15 cellular contexts compared by ENCODE assay signal in the genomic region with DNA sequence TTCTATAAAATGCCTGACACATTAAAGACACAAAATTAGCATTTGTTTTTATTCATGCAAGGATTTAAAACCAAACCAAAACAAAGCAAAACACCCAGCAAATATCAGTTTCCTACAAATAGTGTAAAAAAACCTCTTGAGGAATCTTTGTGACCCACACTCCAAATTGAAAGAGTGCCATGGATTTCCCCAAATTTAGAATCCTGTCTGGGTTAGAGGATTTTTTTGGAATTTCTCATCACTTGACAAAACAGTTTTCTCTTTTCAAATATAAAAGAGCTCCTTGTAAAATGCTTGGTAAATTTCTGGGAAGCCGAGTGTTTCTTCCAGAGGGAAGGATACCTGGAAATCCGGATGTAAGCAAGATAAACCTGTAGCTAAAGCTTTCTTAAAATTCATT. TPM values are rescaled to one million over a fixed set of nuclear protein-coding genes. Genes with fewer than 3 reads are reported as not detected.
DNase-seq lines count a peak whose midpoint lies in the region; ATAC-seq, FAIRE-seq and TF ChIP-seq lines count a peak whose summit lies in the region.
"Had no signal": no experiment of that assay in that cellular context is flagged by ENCODE, and none has a peak within 500 bp of the region (broad histone marks: within the 10 kb centered on the region; RNA-seq: fewer than 3 reads in every experiment).

No MANE protein-coding gene starts in this region.

- no peak for DNase-seq in RWPE2 (ENCODE audit: low spot score)
- DNase-seq in endothelial cell of umbilical vein (ENCODE audit: low read depth, low spot score): no peak
- no peak for DNase-seq in transverse colon
- no peak for DNase-seq in OCI-M2 (lab: John Stamatoyannopoulos, UW; ENCODE audit: unreplicated experiment)
- DNase-seq in mucosa of descending colon: no peak
- DNase-seq in A172 (ENCODE audit: low spot score): no peak
- DNase-seq: activated CD8-positive, alpha-beta memory T cell treated with anti-CD3 and anti-CD28 coated beads, Interleukin-2, amount 50 U/mL, for 4 hours; KBM-7; NCI-H2081; PC-9; spleen had no signal

- TF ChIP-seq POLR2A in endothelial cell of umbilical vein (IDR thresholded peaks at IDR 0.05; ENCODE audit: low read depth, low read length) (no peak), transverse colon (IDR thresholded peaks at IDR 0.05) (no peak)

- CTCF ChIA-PET in endothelial cell of umbilical vein (lab: Charles Lee): interaction anchor here (0.9 to 2.1 kb wide), 7 partner anchors 9 to 493 kb away, joined by 3 to 11 read pairs (median 3); no protein-coding TSS in a partner anchor

- H3K9ac ChIP-seq in endothelial cell of umbilical vein (replicated peaks; ENCODE audit: extremely low read depth, insufficient read depth, low read length): peak overlapping the region; percentile 100

- peak overlapping the region; percentile 79 for H3K4me2 ChIP-seq in endothelial cell of umbilical vein (ENCODE audit: insufficient read depth, low read length)

- H3K4me1 ChIP-seq in RWPE2 (ENCODE audit: insufficient read depth, poor library complexity, severe bottlenecking): peaks cover 63% of the 10 kb centered on the region
- peaks cover 29% of the 10 kb centered on the region for H3K4me1 ChIP-seq in endothelial cell of umbilical vein (ENCODE audit: control insufficient read depth, extremely low read depth, insufficient read depth, low read length)
- peaks cover 0 to 4% of the 10 kb centered on the region in 2 donors for H3K4me1 ChIP-seq in muscle layer of duodenum (ENCODE audit: control insufficient read depth in 1 of 2, insufficient read depth in 2 of 2, low read length in 2 of 2)
- H3K4me1 ChIP-seq in transverse colon: peaks cover 0 to 25% (median 10%) of the 10 kb centered on the region in 4 donors
- peaks cover 8% of the 10 kb centered on the region for H3K4me1 ChIP-seq in mucosa of descending colon (ENCODE audit: low read depth)

- no peaks in the 10 kb centered on the region for H3K9me1 ChIP-seq in endothelial cell of umbilical vein (replicated peaks; ENCODE audit: control insufficient read depth, extremely low read depth, insufficient read depth, low read length)

- H2AFZ ChIP-seq in endothelial cell of umbilical vein (ENCODE audit: low read depth, low read length): peak overlapping the region; percentile 53

- 55 to 66% methylated on average over 2 of the region's 2 CpGs for WGBS in transverse colon (ENCODE audit: low coverage in 1 of 2), 2 donors

- dilution Hi-C loops in endothelial cell of umbilical vein (cut with MboI; ENCODE audit: extremely low pct_ligation_motif_present, low sequenced_read_pairs): no loop called here

- H3K27me3 ChIP-seq in RWPE2 (ENCODE audit: insufficient read depth, poor library complexity, severe bottlenecking): no peaks in the 10 kb centered on the region
- H3K27me3 ChIP-seq in endothelial cell of umbilical vein (ENCODE audit: control insufficient read depth in 2 of 2, insufficient read depth in 2 of 2, low read length in 2 of 2): no peaks in the 10 kb centered on the region
- no peaks in the 10 kb centered on the region for H3K27me3 ChIP-seq in muscle layer of duodenum (ENCODE audit: low read depth, low read length)
- H3K27me3 ChIP-seq in transverse colon: peaks cover 53% of the 10 kb centered on the region

- FAIRE-seq in endothelial cell of umbilical vein (lab: Jason Lieb, UNC): no peak
- FAIRE-seq: D721Med, TTC549 had no signal

- H3K9me3 ChIP-seq in RWPE2 (ENCODE audit: severe bottlenecking) (no peaks in the 10 kb centered on the region), endothelial cell of umbilical vein (replicated peaks; ENCODE audit: control insufficient read depth, insufficient read depth, low read length) (no peaks in the 10 kb centered on the region), muscle layer of duodenum (ENCODE audit: control insufficient read depth in 1 of 2, low read length in 2 of 2) (no peaks in the 10 kb centered on the region), transverse colon (no peaks in the 10 kb centered on the region), mucosa of descending colon (no peaks in the 10 kb centered on the region)
- H3K9me3 ChIP-seq: spleen had no signal

- TF ChIP-seq EP300 in transverse colon (IDR thresholded peaks at IDR 0.05; ENCODE audit: low read depth): no peak

- POLR2A ChIA-PET in endothelial cell of umbilical vein (lab: Charles Lee): no interaction called here

- peak overlapping the region; percentile 81 for H3K4me3 ChIP-seq in RWPE2 (ENCODE audit: severe bottlenecking)
- peak overlapping the region in 2 of 3 experiments; percentile 61 to 92 for H3K4me3 ChIP-seq in endothelial cell of umbilical vein (replicated peaks in 1 of 3; ENCODE audit: insufficient read depth in 1 of 3, low read depth in 1 of 3, low read length in 3 of 3)
- H3K4me3 ChIP-seq in muscle layer of duodenum (ENCODE audit: low read depth in 1 of 2, low read length in 2 of 2): no peak overlapping the region
- H3K4me3 ChIP-seq in transverse colon: peak overlapping the region in 1 of 4 donors; percentile 68
- H3K4me3 ChIP-seq in mucosa of descending colon: no peak overlapping the region
- H3K4me3 ChIP-seq: PC-9 had no signal

- TF ChIP-seq CTCF in RWPE2 (IDR thresholded peaks at IDR 0.05; ENCODE audit: poor library complexity, severe bottlenecking): no peak
- TF ChIP-seq CTCF in endothelial cell of umbilical vein (IDR thresholded peaks at IDR 0.05; ENCODE audit: extremely low read depth in 1 of 2, insufficient read depth in 1 of 2, low read depth in 1 of 2, low read length in 2 of 2): no peak
- no peak for TF ChIP-seq CTCF in transverse colon (IDR thresholded peaks at IDR 0.05)
- TF ChIP-seq CTCF in mucosa of descending colon (IDR thresholded peaks at IDR 0.05): no peak

- in situ Hi-C loops in transverse colon (cut with MboI; ENCODE audit: low pct_ligation_motif_present in 1 of 4, low pct_unique_long_range_greater_than_20kb in 1 of 4, low sequenced_read_pairs in 3 of 4): no loop called here

- ATAC-seq in RWPE2 (ENCODE audit: low read depth): no peak
- ATAC-seq in mucosa of descending colon: no peak
- ATAC-seq: esophagus mucosa had no signal

- peaks cover 29% of the 10 kb centered on the region for H3K79me2 ChIP-seq in endothelial cell of umbilical vein (ENCODE audit: control insufficient read depth, insufficient read depth, low read length)

- BruUV-seq in endothelial cell of umbilical vein (replicated peaks; lab: Mats Ljungman, UMichigan): no TSS peak

- H4K20me1 ChIP-seq in endothelial cell of umbilical vein (replicated peaks; ENCODE audit: control insufficient read depth, extremely low read depth, insufficient read depth, low read length): peaks cover 2% of the 10 kb centered on the region

- H3K36me3 ChIP-seq in RWPE2 (ENCODE audit: low read depth): peaks cover 25% of the 10 kb centered on the region
- peaks cover 4 to 10% of the 10 kb centered on the region in 2 experiments for H3K36me3 ChIP-seq in endothelial cell of umbilical vein (ENCODE audit: control insufficient read depth in 2 of 2, extremely low read depth in 1 of 2, insufficient read depth in 2 of 2, low read length in 2 of 2)
- H3K36me3 ChIP-seq in muscle layer of duodenum (ENCODE audit: control insufficient read depth in 1 of 2, insufficient read depth in 2 of 2, low read length in 2 of 2): peaks cover 0 to 19% of the 10 kb centered on the region in 2 donors
- no peaks in the 10 kb centered on the region for H3K36me3 ChIP-seq in transverse colon
- no peaks in the 10 kb centered on the region for H3K36me3 ChIP-seq in mucosa of descending colon (ENCODE audit: low read depth)
- H3K36me3 ChIP-seq: spleen had no signal

- H3K27ac ChIP-seq in RWPE2 (ENCODE audit: poor library complexity, severe bottlenecking) (peak overlapping the region; percentile 97), endothelial cell of umbilical vein (ENCODE audit: insufficient read depth, low read depth, low read length) (peak overlapping the region; percentile 100), muscle layer of duodenum (ENCODE audit: low read length) (peak overlapping the region; percentile 96), transverse colon (peak overlapping the region; percentile 86 to 91 (median 88))
- H3K27ac ChIP-seq: PC-9 had no signal

- intact Hi-C loops in endothelial cell of umbilical vein (cut with micrococcal nuclease): no loop called here
- intact Hi-C loops in transverse colon (cut with DNase I; ENCODE audit: low total_unique reads): loop anchor here (10.0 kb wide), 1 partner anchor 187 kb away; no protein-coding TSS in a partner anchor
- intact Hi-C loops in mucosa of descending colon (cut with DNase I, micrococcal nuclease): no loop called here

TF ChIP-seq in endothelial cell of umbilical vein, 7 proteins besides CTCF, POLR2A, EP300 and RAD21:
- no peak for TF ChIP-seq FOS (IDR thresholded peaks at IDR 0.05; ENCODE audit: borderline replicate concordance, insufficient read depth, low read length)
- no peak for TF ChIP-seq POLR2AphosphoS5 (IDR thresholded peaks at IDR 0.05; ENCODE audit: insufficient read depth, low read depth, low read length)
- TF ChIP-seq GATA2 (IDR thresholded peaks at IDR 0.05; ENCODE audit: insufficient read depth, insufficient read length, low read depth, low read length): no peak

RNA-seq across cellular contexts. Expression of a gene that starts 1.7 kb away (rescaled TPM):
- total RNA-seq in endothelial cell of umbilical vein (3,221 and 3,760 TPM in 2 replicates), transverse colon (100 to 1,000 TPM; 169 to 686 (median 215) TPM), mucosa of descending colon (1,000 to 10,000 TPM in 1 of 3 donors, 100 to 1,000 TPM in 1, 10 to 100 TPM in 1; 30.3 to 1,060 (median 208) TPM)
- 3,104 and 3,740 TPM in 2 replicates for polyA plus RNA-seq in endothelial cell of umbilical vein
- 4,183 and 4,734 TPM in 2 replicates for polyA plus RNA-seq in endothelial cell of umbilical vein (2011; cell fraction: cytosol; rRNA removed)
- 6,337 and 9,411 TPM in 2 replicates for polyA plus RNA-seq in endothelial cell of umbilical vein (2011; cell fraction: nucleus; rRNA removed)
- 2,544 and 4,436 TPM in 2 replicates for polyA plus RNA-seq in endothelial cell of umbilical vein (2012)
- 7,217 and 10,015 TPM in 2 replicates for polyA minus RNA-seq in endothelial cell of umbilical vein
- polyA minus RNA-seq in endothelial cell of umbilical vein (2011; cell fraction: cytosol; rRNA and poly(A)+ RNA removed): not detected
- 4,515 and 6,029 TPM in 2 replicates for polyA minus RNA-seq in endothelial cell of umbilical vein (2011; cell fraction: nucleus; rRNA and poly(A)+ RNA removed)
- 15.5 and 17.2 TPM in 2 replicates for total RNA-seq in A172 (2014; rRNA removed; shearing (Covaris generic))

Comparison
In these comparisons a context has a peak if more than half of its experiments do, and no peak if none do; other contexts are left out.
1. H3K4me3 ChIP-seq: peak in RWPE2 (single experiment) and endothelial cell of umbilical vein (2 of 3); none in muscle layer of duodenum (0 of 2) and mucosa of descending colon (single experiment).
2. Peak in every context shown above with its lines, with median percentiles within 50 percentile points of each other: H3K27ac ChIP-seq.